Comparison of ENCODE assay signal across 8 cellular contexts in genomic region chr20:62120990-62121775, GRCh38. TPM values are rescaled to one million over a fixed set of nuclear protein-coding genes. Genes with fewer than 3 reads are reported as not detected.
DNase-seq lines count a peak whose midpoint lies in the region; ATAC-seq and TF ChIP-seq lines count a peak whose summit lies in the region.

No MANE protein-coding gene starts in this region.

- intact Hi-C loops in CD4-positive, alpha-beta memory T cell (cut with micrococcal nuclease): loop anchor here (5.0 kb wide), 1 partner anchor 266 kb away; the partner anchor contains the start of gene RPS21
- intact Hi-C loops in activated B cell treated with CpG ODN at 0.5 μM for 24 hours (cut with micrococcal nuclease): loop anchor here (5.0 kb wide), 1 partner anchor 671 kb away; no protein-coding TSS in a partner anchor
- intact Hi-C loops in heart left ventricle (cut with DNase I): loop anchor here in 6 of 10 donors (1.0 to 5.0 kb wide), 4 partner anchors 54 to 99 kb away; partner anchors contain the start of gene TAF4 (in 2 of the 6)
- intact Hi-C loops in sciatic nerve (cut with DNase I): loop anchor here (10.0 kb wide), 1 partner anchor 56 kb away; the partner anchor contains the start of gene TAF4

- H3K4me1 ChIP-seq in CD4-positive, alpha-beta memory T cell (ENCODE audit: insufficient read depth, low read length): peaks cover 53% of the 10 kb centered on the region
- peaks cover 3 to 61% (median 37%) of the 10 kb centered on the region in 12 donors for H3K4me1 ChIP-seq in heart left ventricle

- peaks cover 12% of the 10 kb centered on the region for H3K36me3 ChIP-seq in CD4-positive, alpha-beta memory T cell (ENCODE audit: insufficient read depth, low read length)
- H3K36me3 ChIP-seq in heart left ventricle: peaks cover 0 to 22% (median 17%) of the 10 kb centered on the region in 9 donors

- POLR2A ChIA-PET in CD4-positive, alpha-beta memory T cell (lab: Charles Lee; ENCODE audit: partially characterized antibody): interaction anchor here (0.6 to 11.1 kb wide), 15 partner anchors 10 to 673 kb away, joined by 3 to 130 read pairs (median 5); partner anchors contain the start of genes MTG2, PSMA7, SS18L1 and TAF4
- POLR2A ChIA-PET in activated B cell treated with CpG ODN at 0.5 μM for 24 hours (lab: Charles Lee): interaction anchor here (0.5 to 4.0 kb wide), 15 partner anchors 14 to 1850 kb away, joined by 3 to 40 read pairs (median 7); partner anchors contain the start of genes MTG2, PSMA7, SS18L1 and TAF4

- no peak for DNase-seq in CD4-positive, alpha-beta memory T cell
- DNase-seq in activated B cell treated with CpG ODN at 0.5 μM for 24 hours (no peak), heart left ventricle (peak in 1 of 5 donors; percentile 74), sciatic nerve (ENCODE audit: low spot score) (no peak), NCI-H1694 (lab: John Stamatoyannopoulos, UW) (no peak), NCI-H1048 (lab: John Stamatoyannopoulos, UW) (no peak)

- peak overlapping the region; percentile 76 for H3K27ac ChIP-seq in CD4-positive, alpha-beta memory T cell (ENCODE audit: low read depth, low read length)
- peak overlapping the region; percentile 89 to 99 (median 98) for H3K27ac ChIP-seq in heart left ventricle

- H3K27me3 Mint-ChIP-seq in CD4-positive, alpha-beta memory T cell: no peaks in the 10 kb centered on the region
- H3K27me3 Mint-ChIP-seq in activated B cell treated with CpG ODN at 0.5 μM for 24 hours: no peaks in the 10 kb centered on the region

- peak overlapping the region; percentile 90 to 95 (median 92) for H3K4me3 Mint-ChIP-seq in CD4-positive, alpha-beta memory T cell
- H3K4me3 Mint-ChIP-seq in activated B cell treated with CpG ODN at 0.5 μM for 24 hours: peak overlapping the region; percentile 88

- WGBS in heart left ventricle, 4 donors: 15 to 19% (median 15%) methylated on average over 36 to 45 of the region's 45 CpGs

- peak overlapping the region; percentile 93 to 99 (median 97) for H3K27ac Mint-ChIP-seq in CD4-positive, alpha-beta memory T cell
- H3K27ac Mint-ChIP-seq in activated B cell treated with CpG ODN at 0.5 μM for 24 hours: peak overlapping the region; percentile 89

- H3K4me3 ChIP-seq in CD4-positive, alpha-beta memory T cell (ENCODE audit: low read length in 2 of 2): peak overlapping the region; percentile 61 to 73
- H3K4me3 ChIP-seq in heart left ventricle: peak overlapping the region; percentile 56 to 96 (median 80)

- peaks cover 0 to 8% (median under 1%) of the 10 kb centered on the region in 8 donors for H3K9me3 Mint-ChIP-seq in CD4-positive, alpha-beta memory T cell
- no peaks in the 10 kb centered on the region for H3K9me3 Mint-ChIP-seq in activated B cell treated with CpG ODN at 0.5 μM for 24 hours

- H3K36me3 Mint-ChIP-seq in CD4-positive, alpha-beta memory T cell: peaks cover 5 to 22% of the 10 kb centered on the region in 2 donors
- peaks cover 20% of the 10 kb centered on the region for H3K36me3 Mint-ChIP-seq in activated B cell treated with CpG ODN at 0.5 μM for 24 hours (ENCODE audit: low read depth)

- TF ChIP-seq CTCF in activated B cell treated with CpG ODN at 0.5 μM for 24 hours (IDR thresholded peaks at IDR 0.05) (no peak), heart left ventricle (IDR thresholded peaks at IDR 0.05) (no peak)

- peak; percentile 69 to 72 for TF ChIP-seq POLR2A in heart left ventricle (IDR thresholded peaks at IDR 0.05)

- H3K4me1 Mint-ChIP-seq in CD4-positive, alpha-beta memory T cell: peaks cover 30 to 69% (median 51%) of the 10 kb centered on the region in 4 donors
- H3K4me1 Mint-ChIP-seq in activated B cell treated with CpG ODN at 0.5 μM for 24 hours: peaks cover 19% of the 10 kb centered on the region

- H3K9me3 ChIP-seq in CD4-positive, alpha-beta memory T cell (ENCODE audit: control insufficient read depth in 1 of 2, low read length in 2 of 2): no peaks in the 10 kb centered on the region
- H3K9me3 ChIP-seq in heart left ventricle: no peaks in the 10 kb centered on the region

- ATAC-seq in GM19397 (IDR thresholded peaks at IDR 0.05; ENCODE audit: unreplicated experiment) (peak; percentile 6), HG03460 (IDR thresholded peaks at IDR 0.05; ENCODE audit: unreplicated experiment) (peak; percentile 15), activated B cell treated with CpG ODN at 0.5 μM for 24 hours (ENCODE audit: low read depth) (peak; percentile 2), heart left ventricle (no peak), sciatic nerve (peak; percentile 29)

- no peaks in the 10 kb centered on the region for H3K27me3 ChIP-seq in CD4-positive, alpha-beta memory T cell (ENCODE audit: insufficient read depth, low read length)
- H3K27me3 ChIP-seq in heart left ventricle: peaks cover 0 to 12% (median 0%) of the 10 kb centered on the region in 9 donors

- CTCF ChIA-PET in CD4-positive, alpha-beta memory T cell (lab: Charles Lee; ENCODE audit: partially characterized antibody): interaction anchor here (0.6 to 1.6 kb wide), 6 partner anchors 15 to 55 kb away, joined by 3 to 5 read pairs (median 4); no protein-coding TSS in a partner anchor
- CTCF ChIA-PET in activated B cell treated with CpG ODN at 0.5 μM for 24 hours (lab: Charles Lee): interaction anchor here (0.7 kb wide), 1 partner anchor 52 kb away, joined by 3 read pairs; no protein-coding TSS in a partner anchor

RNA-seq across cellular contexts. Expression of gene LSM14B, which starts 1.1 kb away (rescaled TPM):
- 10 to 100 TPM; 48.5 to 50.3 TPM for total RNA-seq in CD4-positive, alpha-beta memory T cell
- 1 to 10 TPM in 1 of 2 donors, under 1 TPM in 1; 0.78 to 1.2 TPM for polyA plus RNA-seq in CD4-positive, alpha-beta memory T cell
- 35.4 and 36.4 TPM in 2 replicates for total RNA-seq in activated B cell treated with CpG ODN at 0.5 μM for 24 hours
- total RNA-seq in heart left ventricle: 10 to 100 TPM; 38.6 to 64.7 (median 54.6) TPM
- polyA plus RNA-seq in heart left ventricle: 10 to 100 TPM; 26.1 to 60.0 TPM
- 26.5 TPM for total RNA-seq in sciatic nerve

RNA-seq across cellular contexts. Expression of gene PSMA7, which starts 22.0 kb away (rescaled TPM):
- total RNA-seq in CD4-positive, alpha-beta memory T cell: 100 to 1,000 TPM; 182 to 190 TPM
- polyA plus RNA-seq in CD4-positive, alpha-beta memory T cell: 100 to 1,000 TPM; 437 to 598 TPM
- total RNA-seq in activated B cell treated with CpG ODN at 0.5 μM for 24 hours (241 and 260 TPM in 2 replicates), heart left ventricle (100 to 1,000 TPM; 172 to 432 (median 233) TPM), sciatic nerve (124 TPM)
- polyA plus RNA-seq in heart left ventricle: 100 to 1,000 TPM; 220 to 472 TPM

RNA-seq across cellular contexts. Expression of gene SS18L1, which starts 22.4 kb away (rescaled TPM):
- 10 to 100 TPM; 22.7 to 24.8 TPM for total RNA-seq in CD4-positive, alpha-beta memory T cell
- polyA plus RNA-seq in CD4-positive, alpha-beta memory T cell: 1 to 10 TPM in 1 of 2 donors, under 1 TPM in 1; 0.71 to 1.4 TPM
- total RNA-seq in activated B cell treated with CpG ODN at 0.5 μM for 24 hours (9.0 and 9.1 TPM in 2 replicates), heart left ventricle (10 to 100 TPM in 2 of 9 donors, 1 to 10 TPM in 7; 6.5 to 12.4 (median 8.6) TPM), sciatic nerve (18.9 TPM)
- polyA plus RNA-seq in heart left ventricle: 1 to 10 TPM; 7.8 to 7.9 TPM

RNA-seq across cellular contexts. Expression of gene TAF4, which starts 55.5 kb away (rescaled TPM):
- total RNA-seq in CD4-positive, alpha-beta memory T cell: 10 to 100 TPM; 32.7 to 33.1 TPM
- polyA plus RNA-seq in CD4-positive, alpha-beta memory T cell: 1 to 10 TPM in 1 of 2 donors, under 1 TPM in 1; 0.54 to 2.3 TPM
- total RNA-seq in activated B cell treated with CpG ODN at 0.5 μM for 24 hours: 24.9 and 26.9 TPM in 2 replicates
- 10 to 100 TPM in 7 of 9 donors, 1 to 10 TPM in 2; 7.8 to 37.7 (median 11.4) TPM for total RNA-seq in heart left ventricle
- polyA plus RNA-seq in heart left ventricle: 1 to 10 TPM; 4.5 to 6.1 TPM
- 20.1 TPM for total RNA-seq in sciatic nerve

Comparison
In these comparisons a context has a peak if more than half of its experiments do, and no peak if none do; other contexts are left out.
1. ATAC-seq: peak in GM19397 (single experiment), HG03460 (single experiment), activated B cell treated with CpG ODN at 0.5 μM for 24 hours (single experiment) and sciatic nerve (single experiment); none in heart left ventricle (0 of 4).